Comparison of ENCODE assay signal across 15 cellular contexts in the genomic region with DNA sequence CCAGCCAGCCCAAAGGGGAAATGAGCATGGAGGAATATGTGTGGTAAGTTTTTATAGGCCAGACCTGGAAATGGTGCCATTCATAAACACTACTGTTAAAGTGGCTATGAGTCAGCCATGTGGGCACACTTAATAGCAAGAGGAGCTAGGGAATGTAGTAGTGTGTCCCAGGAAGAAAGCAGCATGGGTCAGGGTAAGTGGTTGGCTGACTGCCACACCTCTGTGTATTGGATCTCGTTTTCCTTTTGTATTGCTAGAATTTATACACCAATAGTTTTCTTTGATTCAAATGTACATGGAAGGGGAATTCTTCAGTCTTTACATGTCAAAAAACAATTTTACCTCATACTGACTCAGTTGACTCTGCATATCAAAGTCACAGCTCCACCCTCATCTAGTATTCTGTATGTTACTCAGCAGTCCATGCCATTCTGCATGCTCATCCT. TPM values are rescaled to one million over a fixed set of nuclear protein-coding genes. Genes with fewer than 3 reads are reported as not detected.
DNase-seq lines count a peak whose midpoint lies in the region; ATAC-seq and TF ChIP-seq lines count a peak whose summit lies in the region.
"Had no signal": no experiment of that assay in that cellular context is flagged by ENCODE, and none has a peak within 500 bp of the region (broad histone marks: within the 10 kb centered on the region; RNA-seq: fewer than 3 reads in every experiment).

No MANE protein-coding gene starts in this region.

- no peaks in the 10 kb centered on the region for H3K27me3 ChIP-seq in colonic mucosa
- H3K27me3 ChIP-seq: ascending aorta; BLaER1 treated with 17β-estradiol and CSF1 and Interleukin-3, amounts not matched to agents 10 nM and 100 nM had no signal

- DNase-seq in AG09309 (ENCODE audit: low read depth), result peak; percentile 60
- DNase-seq in HPDE6-E6E7 (ENCODE audit: extremely low spot score), result peak; percentile 23
- peak; percentile 47 for DNase-seq in amniotic epithelial cell (ENCODE audit: low read depth)
- DNase-seq in left colon, result no peak
- no peak for DNase-seq in activated T-cell treated with anti-CD3 and anti-CD28 coated beads, Interleukin-2, amount 50 U/mL, for 72 hours
- DNase-seq in colonic mucosa, result no peak
- DNase-seq: NCI-H524; posterior cingulate gyrus; SHP77 treated with DMSO at 0.1 percent for 48 hours; stimulated activated CD4-positive, alpha-beta T cell treated with anti-CD3 and anti-CD28 coated beads, Interleukin-1b, Interleukin-23, amount 100 ng/mL, for 48 hours had no signal

- H3K4me1 ChIP-seq in colonic mucosa, result no peaks in the 10 kb centered on the region
- H3K4me1 ChIP-seq: ascending aorta had no signal

- H3K4me3 ChIP-seq in AG09309 (ENCODE audit: control insufficient read depth, low read depth, low read length), result no peak overlapping the region
- no peak overlapping the region for H3K4me3 ChIP-seq in colonic mucosa
- H3K4me3 ChIP-seq: ascending aorta; BLaER1 treated with 17β-estradiol and CSF1 and Interleukin-3, amounts not matched to agents 10 nM and 100 nM had no signal

- intact Hi-C loops in left colon (cut with DNase I, micrococcal nuclease) (no loop called here), colonic mucosa (cut with DNase I) (no loop called here)

- no peak overlapping the region for H3K4me3 Mint-ChIP-seq in activated T-cell treated with anti-CD3 and anti-CD28 coated beads, Interleukin-2, amount 50 U/mL, for 72 hours
- H3K4me3 Mint-ChIP-seq: mesothelial cell of epicardium had no signal

- no peak overlapping the region for H3K9ac ChIP-seq in colonic mucosa (ENCODE audit: low read depth in 2 of 2, low read length in 2 of 2)
- H3K9ac ChIP-seq: BLaER1 treated with 17β-estradiol and CSF1 and Interleukin-3, amounts not matched to agents 10 nM and 100 nM had no signal

- H3K9me3 ChIP-seq in colonic mucosa, result no peaks in the 10 kb centered on the region
- H3K9me3 ChIP-seq: ascending aorta; BLaER1 treated with 17β-estradiol and CSF1 and Interleukin-3, amounts not matched to agents 10 nM and 100 nM had no signal

- TF ChIP-seq CTCF in AG09309 (IDR thresholded peaks at IDR 0.05; ENCODE audit: control insufficient read depth, insufficient read depth, low read depth, low read length, missing control alignments) (no peak), colonic mucosa (IDR thresholded peaks at IDR 0.05) (no peak)

- H3K36me3 Mint-ChIP-seq in activated T-cell treated with anti-CD3 and anti-CD28 coated beads, Interleukin-2, amount 50 U/mL, for 72 hours (ENCODE audit: insufficient read depth in 2 of 2), result peaks cover 0 to 1% of the 10 kb centered on the region in 2 donors
- H3K36me3 Mint-ChIP-seq: mesothelial cell of epicardium had no signal

- H3K36me3 ChIP-seq in colonic mucosa, result no peaks in the 10 kb centered on the region
- H3K36me3 ChIP-seq: ascending aorta; BLaER1 treated with 17β-estradiol and CSF1 and Interleukin-3, amounts not matched to agents 10 nM and 100 nM had no signal

- H3K27me3 Mint-ChIP-seq in activated T-cell treated with anti-CD3 and anti-CD28 coated beads, Interleukin-2, amount 50 U/mL, for 72 hours (ENCODE audit: low read depth), result peaks cover 44% of the 10 kb centered on the region

- H3K27ac ChIP-seq in colonic mucosa, result no peak overlapping the region
- H3K27ac ChIP-seq: ascending aorta; BLaER1 treated with 17β-estradiol and CSF1 and Interleukin-3, amounts not matched to agents 10 nM and 100 nM had no signal

- H3K9me3 Mint-ChIP-seq in activated T-cell treated with anti-CD3 and anti-CD28 coated beads, Interleukin-2, amount 50 U/mL, for 72 hours, result no peaks in the 10 kb centered on the region

- no peak overlapping the region for H3K27ac Mint-ChIP-seq in activated T-cell treated with anti-CD3 and anti-CD28 coated beads, Interleukin-2, amount 50 U/mL, for 72 hours
- H3K27ac Mint-ChIP-seq: mesothelial cell of epicardium had no signal

- no peaks in the 10 kb centered on the region for H3K4me1 Mint-ChIP-seq in activated T-cell treated with anti-CD3 and anti-CD28 coated beads, Interleukin-2, amount 50 U/mL, for 72 hours (ENCODE audit: low read depth)
- H3K4me1 Mint-ChIP-seq: mesothelial cell of epicardium had no signal

- ATAC-seq in left colon (peak; percentile 36), GM18498 (IDR thresholded peaks at IDR 0.05; ENCODE audit: unreplicated experiment) (no peak), GM18520 (IDR thresholded peaks at IDR 0.05; ENCODE audit: unreplicated experiment) (no peak)
- no peak for ATAC-seq in activated T-cell treated with anti-CD3 and anti-CD28 coated beads, Interleukin-2, amount 50 U/mL, for 72 hours (replicated peaks in 1 of 2)

RNA-seq across cellular contexts. Expression of a gene that starts 22.9 kb away (rescaled TPM):
- total RNA-seq in left colon (10 to 100 TPM; 50.3 to 55.9 TPM), colonic mucosa (10 to 100 TPM; 34.9 to 49.1 TPM)
- under 1 TPM; 0.22 to 0.42 TPM for total RNA-seq in activated T-cell treated with anti-CD3 and anti-CD28 coated beads, Interleukin-2, amount 50 U/mL, for 72 hours

Comparison
In these comparisons a context has a peak if more than half of its experiments do, and no peak if none do; other contexts are left out.
1. DNase-seq: peak in AG09309 (single experiment), HPDE6-E6E7 (single experiment) and amniotic epithelial cell (single experiment); none in left colon (0 of 2), activated T-cell treated with anti-CD3 and anti-CD28 coated beads, Interleukin-2, amount 50 U/mL, for 72 hours (0 of 2) and colonic mucosa (single experiment).
2. RNA of a gene that starts 22.9 kb away (total RNA-seq): 50.3 to 55.9 TPM in left colon and 34.9 to 49.1 TPM in colonic mucosa; 0.22 to 0.42 TPM in activated T-cell treated with anti-CD3 and anti-CD28 coated beads, Interleukin-2, amount 50 U/mL, for 72 hours; every median in the first group is over 10 times any median in the second.